1 cellular context compared by ENCODE assay signal in genomic region chr14:66993512-66993911, GRCh38.
TF ChIP-seq lines count a peak whose summit lies in the region.

No MANE protein-coding gene starts in this region.

TF ChIP-seq in HepG2, 621 proteins besides CTCF, POLR2A, EP300 and RAD21 (continued from another document):
- TF ChIP-seq ZNF407 (CRISPR knock-in tag; IDR thresholded peaks at IDR 0.05; ENCODE audit: not compliant biosample characterization) (no peak), ZNF839 (CRISPR knock-in tag; IDR thresholded peaks at IDR 0.05; ENCODE audit: borderline replicate concordance) (no peak)
